Comparison of ENCODE assay signal across 22 cellular contexts in the genomic region with DNA sequence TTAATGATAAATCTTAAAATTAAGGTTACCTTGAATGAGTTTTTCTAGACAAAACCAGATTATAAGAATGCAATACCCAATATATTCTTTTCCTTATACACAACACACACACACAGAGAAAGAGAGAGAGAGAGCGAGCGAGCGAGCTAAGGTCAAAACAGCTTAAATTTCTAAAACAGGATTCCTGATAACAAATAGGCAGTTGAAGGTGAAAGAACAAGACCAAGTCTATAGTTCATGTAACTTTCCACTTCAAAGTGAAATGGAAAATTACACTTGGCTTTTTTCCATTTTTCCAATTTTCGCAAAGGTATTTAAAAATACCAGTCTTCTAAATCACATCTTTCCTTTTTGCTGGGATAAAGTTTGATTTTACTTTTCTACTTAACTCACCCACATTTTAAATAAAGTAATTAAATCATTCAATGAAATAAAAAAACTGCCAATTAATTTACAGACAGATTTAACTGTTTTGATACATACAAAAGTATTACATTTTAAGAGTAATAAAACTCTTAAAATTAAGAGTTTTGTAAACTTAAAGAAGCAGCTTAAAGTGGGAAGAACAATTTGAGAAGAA.
A peak's percentile ranks its signal among the peaks of the same experiment; 100 is the strongest.
DNase-seq lines count a peak whose midpoint lies in the region; ATAC-seq, FAIRE-seq and TF ChIP-seq lines count a peak whose summit lies in the region.
"Had no signal": no experiment of that assay in that cellular context is flagged by ENCODE, and none has a peak within 500 bp of the region (broad histone marks: within the 10 kb centered on the region; RNA-seq: fewer than 3 reads in every experiment).

No MANE protein-coding gene starts in this region.

- H4K20me1 ChIP-seq in hepatocyte (ENCODE audit: insufficient read depth, poor library complexity, severe bottlenecking), result no peaks in the 10 kb centered on the region

- DNase-seq in RCC 7860 (ENCODE audit: low spot score) (no peak), hepatocyte (ENCODE audit: low spot score) (no peak), memory B cell (ENCODE audit: low spot score in 2 of 2) (no peak), Kasumi-1 (lab: John Stamatoyannopoulos, UW) (no peak), iPS-NIHi7 (ENCODE audit: extremely low spot score) (no peak)
- no peak for DNase-seq in stimulated activated naive B cell treated with anti-CD40 and anti-IgM and Interleukin-4, amounts not matched to agents 10 μg/mL and 1 μg/mL and 100 μg/mL, for 72 hours
- DNase-seq: C1 segment of cervical spinal cord; CD4-positive, alpha-beta memory T cell; COR-L47; DMS53; GOT3; HCEC 1CT; Karpas-422; MV-4-11; NCI-H1105; NCI-H1436 treated with DMSO at 0.1 percent for 48 hours; NCI-H1930; NCI-H446 treated with DMSO at 0.1 percent for 48 hours; NCI-H526 treated with DMSO at 0.1 percent for 48 hours; SHP77 had no signal

- no peak overlapping the region for H2AFZ ChIP-seq in hepatocyte

- H3K4me1 Mint-ChIP-seq in memory B cell, result peaks cover 67% of the 10 kb centered on the region
- H3K4me1 Mint-ChIP-seq in stimulated activated naive B cell treated with anti-CD40 and anti-IgM and Interleukin-4, amounts not matched to agents 10 μg/mL and 1 μg/mL and 100 μg/mL, for 72 hours, result peaks cover 48 to 84% of the 10 kb centered on the region in 2 donors
- H3K4me1 Mint-ChIP-seq: CD4-positive, alpha-beta memory T cell had no signal

- no peak overlapping the region for H3K4me2 ChIP-seq in hepatocyte

- ATAC-seq in memory B cell (ENCODE audit: low read depth) (no peak), HG03175 (IDR thresholded peaks at IDR 0.05; ENCODE audit: unreplicated experiment) (no peak)
- no peak for ATAC-seq in stimulated activated naive B cell treated with anti-CD40 and anti-IgM and Interleukin-4, amounts not matched to agents 10 μg/mL and 1 μg/mL and 100 μg/mL, for 72 hours (replicated peaks)

- FAIRE-seq in RCC 7860 (lab: Jason Lieb, UNC), result peak; percentile 71

- H3K27ac ChIP-seq in hepatocyte, result peak overlapping the region; percentile 1
- H3K27ac ChIP-seq: RWPE1 had no signal

- no peaks in the 10 kb centered on the region for H3K9me3 ChIP-seq in hepatocyte (ENCODE audit: low read depth)

- no peak overlapping the region for H3K4me3 ChIP-seq in hepatocyte

- H3K9me2 ChIP-seq in hepatocyte (replicated peaks; ENCODE audit: insufficient read depth), result no peaks in the 10 kb centered on the region

- H3K36me3 ChIP-seq in hepatocyte (replicated peaks; ENCODE audit: insufficient read depth, low read depth), result no peaks in the 10 kb centered on the region

- no peak overlapping the region for H3K4me3 Mint-ChIP-seq in memory B cell
- H3K4me3 Mint-ChIP-seq in stimulated activated naive B cell treated with anti-CD40 and anti-IgM and Interleukin-4, amounts not matched to agents 10 μg/mL and 1 μg/mL and 100 μg/mL, for 72 hours, result peak overlapping the region in 1 of 2 donors; percentile 25
- H3K4me3 Mint-ChIP-seq: CD4-positive, alpha-beta memory T cell had no signal

- peaks cover 3% of the 10 kb centered on the region for H3K4me1 ChIP-seq in hepatocyte (ENCODE audit: insufficient read depth)

- H3K79me2 ChIP-seq in hepatocyte, result peaks cover 91% of the 10 kb centered on the region

- H3K36me3 Mint-ChIP-seq in memory B cell, result peaks cover 25% of the 10 kb centered on the region
- H3K36me3 Mint-ChIP-seq in stimulated activated naive B cell treated with anti-CD40 and anti-IgM and Interleukin-4, amounts not matched to agents 10 μg/mL and 1 μg/mL and 100 μg/mL, for 72 hours, result peaks cover 18 to 37% of the 10 kb centered on the region in 2 donors
- H3K36me3 Mint-ChIP-seq: CD4-positive, alpha-beta memory T cell had no signal

- no peaks in the 10 kb centered on the region for H3K27me3 ChIP-seq in hepatocyte

- H3K27ac Mint-ChIP-seq in memory B cell, result peak overlapping the region; percentile 76
- peak overlapping the region; percentile 11 for H3K27ac Mint-ChIP-seq in stimulated activated naive B cell treated with anti-CD40 and anti-IgM and Interleukin-4, amounts not matched to agents 10 μg/mL and 1 μg/mL and 100 μg/mL, for 72 hours
- H3K27ac Mint-ChIP-seq: CD4-positive, alpha-beta memory T cell had no signal

- 78% methylated on average over 4 of the region's 4 CpGs for WGBS in hepatocyte (ENCODE audit: low lambda C conversion rate, missing lambda C conversion rate)

- no peaks in the 10 kb centered on the region for H3K27me3 Mint-ChIP-seq in memory B cell
- no peaks in the 10 kb centered on the region for H3K27me3 Mint-ChIP-seq in stimulated activated naive B cell treated with anti-CD40 and anti-IgM and Interleukin-4, amounts not matched to agents 10 μg/mL and 1 μg/mL and 100 μg/mL, for 72 hours

- TF ChIP-seq CTCF in hepatocyte (IDR thresholded peaks at IDR 0.05; ENCODE audit: poor library complexity), result no peak

- no peaks in the 10 kb centered on the region for H3K9me3 Mint-ChIP-seq in memory B cell
- no peaks in the 10 kb centered on the region for H3K9me3 Mint-ChIP-seq in stimulated activated naive B cell treated with anti-CD40 and anti-IgM and Interleukin-4, amounts not matched to agents 10 μg/mL and 1 μg/mL and 100 μg/mL, for 72 hours
